18 cellular contexts compared by ENCODE assay signal in genomic region chr2:205636549-205636948, GRCh38. TPM values are rescaled to one million over a fixed set of nuclear protein-coding genes. Genes with fewer than 3 reads are reported as not detected.
"Had no signal": no experiment of that assay in that cellular context is flagged by ENCODE, and none has a peak within 500 bp of the region (broad histone marks: within the 10 kb centered on the region; RNA-seq: fewer than 3 reads in every experiment).

No MANE protein-coding gene starts in this region.

- H3K27me3 Mint-ChIP-seq: naive thymus-derived CD8-positive, alpha-beta T cell had no signal

- H3K27ac ChIP-seq: ascending aorta, brain microvascular endothelial cell, foreskin keratinocyte, hepatocyte, left lung, ovary, prostate gland, upper lobe of left lung had no signal

- H3K36me3 Mint-ChIP-seq: immature natural killer cell; naive thymus-derived CD8-positive, alpha-beta T cell had no signal

- H3K9me3 ChIP-seq: ovary, prostate gland had no signal

- H3K27me3 ChIP-seq: ascending aorta, brain microvascular endothelial cell, foreskin keratinocyte, hepatocyte, left lung, ovary, upper lobe of left lung had no signal

- H3K27ac Mint-ChIP-seq: immature natural killer cell had no signal

- H3K4me1 ChIP-seq: ascending aorta, left lung, prostate gland had no signal

- H3K4me3 ChIP-seq: ascending aorta, hepatocyte, left lung, lung, ovary, prostate gland, upper lobe of left lung had no signal

- DNase-seq: activated CD4-positive, alpha-beta T cell treated with anti-CD3 and anti-CD28 coated beads, Interleukin-2, amount 50 U/mL, for 48 hours; brain microvascular endothelial cell; caudate nucleus; dermis blood vessel endothelial cell; effector CD8-positive, alpha-beta T cell; foreskin keratinocyte; immature natural killer cell; left lung; naive thymus-derived CD8-positive, alpha-beta T cell; ovary; stimulated activated CD4-positive, alpha-beta T cell treated with anti-CD3 and anti-CD28 coated beads, Interleukin-2, amount 100 ng/mL, for 48 hours; stimulated activated CD8-positive, alpha-beta memory T cell treated with anti-CD3 and anti-CD28 coated beads, Interleukin-4, amount 100 ng/mL, for 48 hours; stimulated activated naive CD4-positive, alpha-beta T cell; upper lobe of left lung had no signal

- ATAC-seq: left lung; naive thymus-derived CD8-positive, alpha-beta T cell had no signal

- H3K36me3 ChIP-seq: ascending aorta, brain microvascular endothelial cell, left lung, ovary, prostate gland, upper lobe of left lung had no signal

- H3K4me3 Mint-ChIP-seq: immature natural killer cell; naive thymus-derived CD8-positive, alpha-beta T cell had no signal

- H3K4me1 Mint-ChIP-seq: immature natural killer cell had no signal

RNA-seq across cellular contexts. Expression of gene NRP2, which starts 45.8 kb away (rescaled TPM):
- polyA plus RNA-seq: immature natural killer cell; naive thymus-derived CD8-positive, alpha-beta T cell had no signal
